In the genomic region with DNA sequence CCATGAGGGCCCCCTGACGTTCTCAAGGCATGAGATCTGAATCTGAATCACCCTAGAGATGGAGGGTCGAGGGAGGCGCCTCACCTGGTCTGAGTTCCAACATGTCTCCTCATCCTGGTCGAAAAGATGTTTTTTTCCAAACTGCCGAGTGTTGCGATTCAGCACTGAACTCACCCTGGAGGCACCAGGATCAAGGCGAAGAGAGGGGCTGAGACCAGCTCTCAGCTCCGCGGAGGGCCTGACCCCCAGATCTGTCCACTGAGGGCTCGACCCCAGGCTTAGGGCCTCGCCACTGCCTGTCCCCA, we compare ENCODE assay signal across 8 cellular contexts. TPM values are rescaled to one million over a fixed set of nuclear protein-coding genes. Genes with fewer than 3 reads are reported as not detected.
A peak's percentile ranks its signal among the peaks of the same experiment; 100 is the strongest.
DNase-seq lines count a peak whose midpoint lies in the region; ATAC-seq, FAIRE-seq and TF ChIP-seq lines count a peak whose summit lies in the region.

No MANE protein-coding gene starts in this region.

- H3K4me3 ChIP-seq in SK-N-SH (ENCODE audit: low read depth in 2 of 2, low read length in 1 of 2) (peak overlapping the region; percentile 65 to 79), SK-N-MC (peak overlapping the region; percentile 77), gastroesophageal sphincter (peak overlapping the region; percentile 59 to 73), small intestine (ENCODE audit: low read depth in 1 of 2, low read length in 2 of 2) (peak overlapping the region in 1 of 2 donors; percentile 75)

- peaks cover 21% of the 10 kb centered on the region; the same call in 1 of the 2 replicates for H3K79me2 ChIP-seq in SK-N-SH (ENCODE audit: insufficient read depth)

- TF ChIP-seq CTCF in SK-N-SH (IDR thresholded peaks at IDR 0.05) (no peak), gastroesophageal sphincter (IDR thresholded peaks at IDR 0.05) (no peak)

- no peak for ATAC-seq in SK-N-SH treated with all-trans-retinoic acid at 6 μM for 48 hours
- no peak for ATAC-seq in gastroesophageal sphincter
- ATAC-seq in left lobe of liver, result no peak

- TF ChIP-seq EP300 in SK-N-SH (IDR thresholded peaks at IDR 0.05; ENCODE audit: borderline replicate concordance in 1 of 2, low read depth in 1 of 2, low read length in 1 of 2) (no peak), gastroesophageal sphincter (IDR thresholded peaks at IDR 0.05) (no peak)

- DNase-seq in SK-N-SH (no peak), SK-N-MC (ENCODE audit: low read depth, low spot score) (no peak), small intestine (no peak), NCI-H510A treated with DMSO at 0.1 percent for 48 hours (lab: John Stamatoyannopoulos, UW) (no peak), left lobe of liver (ENCODE audit: low spot score) (no peak), glomerular visceral epithelial cell (ENCODE audit: extremely low spot score) (no peak)

- POLR2A ChIA-PET in SK-N-SH (lab: Yijun Ruan, JAX), result interaction anchor here (0.6 to 1.7 kb wide), 3 partner anchors 9 to 106 kb away, joined by 3 to 10 read pairs (median 5); a partner anchor contains a TSS

- H3K9me3 ChIP-seq in SK-N-SH (no peaks in the 10 kb centered on the region), SK-N-MC (ENCODE audit: low read depth, low read length) (no peaks in the 10 kb centered on the region), gastroesophageal sphincter (no peaks in the 10 kb centered on the region), small intestine (ENCODE audit: control insufficient read depth, low read depth) (peaks cover 2% of the 10 kb centered on the region)

- peak overlapping the region; percentile 88 for H3K9ac ChIP-seq in SK-N-SH
- peak overlapping the region; percentile 85 for H3K9ac ChIP-seq in SK-N-MC (ENCODE audit: insufficient read length)

- CTCF ChIA-PET in SK-N-SH (lab: Yijun Ruan, JAX), result interaction anchor here (1.0 to 1.2 kb wide), 3 partner anchors 28 to 288 kb away, joined by 3 read pairs; no protein-coding TSS in a partner anchor

- no peaks in the 10 kb centered on the region for H3K9me2 ChIP-seq in SK-N-SH

- H3K27ac ChIP-seq in SK-N-SH (ENCODE audit: low read depth in 2 of 2, low read length in 1 of 2) (peak overlapping the region; percentile 33 to 41; a peak in 2 of 4 replicates), SK-N-MC (peak overlapping the region; percentile 44), gastroesophageal sphincter (peak overlapping the region; percentile 21 to 87 (median 82)), small intestine (ENCODE audit: low read depth in 1 of 2, low read length in 1 of 2) (peak overlapping the region; percentile 50 to 79)

- H3F3A ChIP-seq in SK-N-SH (replicated peaks; ENCODE audit: insufficient read depth), result peaks cover 3% of the 10 kb centered on the region

- no peak for TF ChIP-seq POLR2A in gastroesophageal sphincter (IDR thresholded peaks at IDR 0.05)

- no peak for TF ChIP-seq RAD21 in SK-N-SH (IDR thresholded peaks at IDR 0.05; ENCODE audit: low read length)

- peak overlapping the region; percentile 78; the same call in 1 of the 2 replicates for H2AFZ ChIP-seq in SK-N-SH (ENCODE audit: low read depth)

- H3K27me3 ChIP-seq in SK-N-SH (ENCODE audit: insufficient read depth), result no peaks in the 10 kb centered on the region
- peaks cover 21% of the 10 kb centered on the region for H3K27me3 ChIP-seq in gastroesophageal sphincter
- H3K27me3 ChIP-seq in small intestine (ENCODE audit: control insufficient read depth in 2 of 2, insufficient read depth in 2 of 2, low read length in 2 of 2), result peaks cover 0 to under 1% of the 10 kb centered on the region in 2 donors

- H3K36me3 ChIP-seq in SK-N-SH (replicated peaks in 1 of 2; ENCODE audit: control insufficient read depth in 1 of 2, insufficient read depth in 2 of 2, low read length in 1 of 2) (peaks cover 0 to 27% of the 10 kb centered on the region in 2 experiments), SK-N-MC (ENCODE audit: insufficient read depth, low read length) (peaks cover 14% of the 10 kb centered on the region), gastroesophageal sphincter (peaks cover 0 to 42% of the 10 kb centered on the region in 2 donors), small intestine (ENCODE audit: control insufficient read depth in 2 of 2, insufficient read depth in 2 of 2, low read length in 2 of 2) (peaks cover 4% of the 10 kb centered on the region in 2 donors)

- H4K20me1 ChIP-seq in SK-N-SH (ENCODE audit: insufficient read depth), result no peaks in the 10 kb centered on the region

- peak overlapping the region; percentile 93 for H3K4me2 ChIP-seq in SK-N-SH

- WGBS in SK-N-SH (ENCODE audit: low lambda C conversion rate), result 12% methylated on average over 11 of the region's 11 CpGs
- 0 to 22% methylated on average over 2 to 3 of the region's 11 CpGs for WGBS in gastroesophageal sphincter (ENCODE audit: low coverage in 1 of 2), 2 donors
- 2 to 13% (median 6%) methylated on average over 11 of the region's 11 CpGs for WGBS in small intestine, 3 donors

- no peak for FAIRE-seq in small intestine (lab: Jason Lieb, UNC)

- H3K4me1 ChIP-seq in SK-N-SH (ENCODE audit: control insufficient read depth in 1 of 2, insufficient read depth in 2 of 2, low read depth in 1 of 2, low read length in 1 of 2), result peaks cover 0 to 11% of the 10 kb centered on the region in 2 experiments; a peak in 1 of 4 replicates
- peaks cover 0 to 17% (median 8%) of the 10 kb centered on the region in 3 donors for H3K4me1 ChIP-seq in gastroesophageal sphincter
- H3K4me1 ChIP-seq in small intestine (ENCODE audit: control insufficient read depth in 2 of 2, insufficient read depth in 1 of 2, low read depth in 1 of 2, low read length in 1 of 2), result peaks cover 0 to 4% of the 10 kb centered on the region in 2 donors

TF ChIP-seq in SK-N-SH, 30 proteins besides CTCF, POLR2A, EP300 and RAD21 (continues in another document):
- no peak for TF ChIP-seq NRF1 (IDR thresholded peaks at IDR 0.05; ENCODE audit: low read depth, low read length)
- TF ChIP-seq, protein P1, sequence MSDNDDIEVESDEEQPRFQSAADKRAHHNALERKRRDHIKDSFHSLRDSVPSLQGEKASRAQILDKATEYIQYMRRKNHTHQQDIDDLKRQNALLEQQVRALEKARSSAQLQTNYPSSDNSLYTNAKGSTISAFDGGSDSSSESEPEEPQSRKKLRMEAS (IDR thresholded peaks at IDR 0.05; ENCODE audit: low read depth), result no peak

TF ChIP-seq in SK-N-SH treated with all-trans-retinoic acid at 6 μM for 48 hours, 23 proteins besides CTCF, POLR2A, EP300 and RAD21 (continues in another document):
- TF ChIP-seq, protein P2, sequence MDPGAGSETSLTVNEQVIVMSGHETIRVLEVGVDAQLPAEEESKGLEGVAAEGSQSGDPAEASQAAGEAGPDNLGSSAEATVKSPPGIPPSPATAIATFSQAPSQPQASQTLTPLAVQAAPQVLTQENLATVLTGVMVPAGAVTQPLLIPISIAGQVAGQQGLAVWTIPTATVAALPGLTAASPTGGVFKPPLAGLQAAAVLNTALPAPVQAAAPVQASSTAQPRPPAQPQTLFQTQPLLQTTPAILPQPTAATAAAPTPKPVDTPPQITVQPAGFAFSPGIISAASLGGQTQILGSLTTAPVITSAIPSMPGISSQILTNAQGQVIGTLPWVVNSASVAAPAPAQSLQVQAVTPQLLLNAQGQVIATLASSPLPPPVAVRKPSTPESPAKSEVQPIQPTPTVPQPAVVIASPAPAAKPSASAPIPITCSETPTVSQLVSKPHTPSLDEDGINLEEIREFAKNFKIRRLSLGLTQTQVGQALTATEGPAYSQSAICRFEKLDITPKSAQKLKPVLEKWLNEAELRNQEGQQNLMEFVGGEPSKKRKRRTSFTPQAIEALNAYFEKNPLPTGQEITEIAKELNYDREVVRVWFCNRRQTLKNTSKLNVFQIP (CRISPR knock-in tag; IDR thresholded peaks at IDR 0.05; ENCODE audit: borderline replicate concordance, low read depth), result no peak

RNA-seq across cellular contexts. Expression of a gene that starts 0.6 kb away (rescaled TPM):
- polyA plus RNA-seq in SK-N-SH (2012; rRNA removed), result 21.2 and 21.9 TPM in 2 replicates
- 14.0 and 17.5 TPM in 2 replicates for polyA plus RNA-seq in SK-N-SH (2012; cell fraction: cytosol; rRNA removed)
- 32.1 and 33.6 TPM in 2 replicates for polyA plus RNA-seq in SK-N-SH (2012; cell fraction: nucleus; rRNA removed)
- total RNA-seq in gastroesophageal sphincter, result 10 to 100 TPM; 14.0 to 21.4 (median 16.8) TPM
- 10 to 100 TPM in 2 of 3 donors, 1 to 10 TPM in 1; 8.1 to 22.9 (median 14.6) TPM for polyA plus RNA-seq in small intestine
- 3.5 TPM for total RNA-seq in left lobe of liver

RNA-seq across cellular contexts. Expression of a gene that starts 9.1 kb away (rescaled TPM):
- 0.03 and 0.10 TPM in 2 replicates for polyA plus RNA-seq in SK-N-SH (2012; rRNA removed)
- 0.16 and 0.17 TPM in 2 replicates for polyA plus RNA-seq in SK-N-SH (2012; cell fraction: cytosol; rRNA removed)
- polyA plus RNA-seq in SK-N-SH (2012; cell fraction: nucleus; rRNA removed), result 0.07 and 0.18 TPM in 2 replicates
- total RNA-seq in gastroesophageal sphincter, result under 1 TPM in 2 of 4 donors, not detected in 2; 0.19 to 0.31 TPM
- polyA plus RNA-seq in small intestine, result under 1 TPM in 2 of 3 donors, not detected in 1; 0.16 to 0.27 TPM
- total RNA-seq in left lobe of liver, result 0.20 TPM

RNA-seq across cellular contexts. Expression of a gene that starts 10.6 kb away (rescaled TPM):
- 98.2 and 117 TPM in 2 replicates for polyA plus RNA-seq in SK-N-SH (2012; rRNA removed)
- polyA plus RNA-seq in SK-N-SH (2012; cell fraction: cytosol; rRNA removed), result 44.4 and 60.1 TPM in 2 replicates
- polyA plus RNA-seq in SK-N-SH (2012; cell fraction: nucleus; rRNA removed), result 268 and 280 TPM in 2 replicates
- 10 to 100 TPM; 36.2 to 46.6 (median 40.9) TPM for total RNA-seq in gastroesophageal sphincter
- 100 to 1,000 TPM in 2 of 3 donors, 10 to 100 TPM in 1; 89.4 to 149 (median 119) TPM for polyA plus RNA-seq in small intestine
- 20.8 TPM for total RNA-seq in left lobe of liver

RNA-seq across cellular contexts. Expression of a gene that starts 10.7 kb away (rescaled TPM):
- 33.7 and 36.4 TPM in 2 replicates for polyA plus RNA-seq in SK-N-SH (2012; rRNA removed)
- 21.3 and 26.1 TPM in 2 replicates for polyA plus RNA-seq in SK-N-SH (2012; cell fraction: cytosol; rRNA removed)
- polyA plus RNA-seq in SK-N-SH (2012; cell fraction: nucleus; rRNA removed), result 44.0 and 46.3 TPM in 2 replicates
- total RNA-seq in gastroesophageal sphincter, result 10 to 100 TPM in 3 of 4 donors, 1 to 10 TPM in 1; 9.4 to 28.8 (median 14.7) TPM
- 10 to 100 TPM; 15.1 to 24.7 (median 21.5) TPM for polyA plus RNA-seq in small intestine
- total RNA-seq in left lobe of liver, result 13.3 TPM

RNA-seq across cellular contexts. Expression of a gene that starts 32.6 kb away (rescaled TPM):
- 1.0 and 1.1 TPM in 2 replicates for polyA plus RNA-seq in SK-N-SH (2012; rRNA removed)
- polyA plus RNA-seq in SK-N-SH (2012; cell fraction: cytosol; rRNA removed), result 0.40 and 0.55 TPM in 2 replicates
- polyA plus RNA-seq in SK-N-SH (2012; cell fraction: nucleus; rRNA removed), result 4.3 and 4.6 TPM in 2 replicates
- total RNA-seq in gastroesophageal sphincter, result not detected
- polyA plus RNA-seq in small intestine, result 1 to 10 TPM; 1.5 to 3.2 (median 2.5) TPM
- 2.8 TPM for total RNA-seq in left lobe of liver
